In genomic region chr15:65396965-65397317, GRCh38 we compare ENCODE assay signal across 15 cellular contexts. TPM values are rescaled to one million over a fixed set of nuclear protein-coding genes. Genes with fewer than 3 reads are reported as not detected.
DNase-seq lines count a peak whose midpoint lies in the region; ATAC-seq and TF ChIP-seq lines count a peak whose summit lies in the region.
"Had no signal": no experiment of that assay in that cellular context is flagged by ENCODE, and none has a peak within 500 bp of the region (broad histone marks: within the 10 kb centered on the region; RNA-seq: fewer than 3 reads in every experiment).

No MANE protein-coding gene starts in this region.

- in situ Hi-C loops in GM13976 (cut with MboI; ENCODE audit: low sequenced_read_pairs, unreplicated experiment): no loop called here

- TF ChIP-seq CTCF in CD8-positive, alpha-beta T cell (IDR thresholded peaks at IDR 0.05): no peak
- no peak for TF ChIP-seq CTCF in glutamatergic neuron (IDR thresholded peaks at IDR 0.05; ENCODE audit: partially characterized antibody, unreplicated experiment)
- TF ChIP-seq CTCF in GM13976 (IDR thresholded peaks at IDR 0.05; ENCODE audit: borderline replicate concordance, control extremely low read depth, extremely low read depth, insufficient read depth, missing control alignments): no peak

- no peak overlapping the region for H3K9ac ChIP-seq in HUES48 (ENCODE audit: low read depth, low read length)

- H3K27ac ChIP-seq in CD8-positive, alpha-beta T cell (ENCODE audit: low read depth, low read length): no peak overlapping the region
- no peak overlapping the region for H3K27ac ChIP-seq in HUES48 (ENCODE audit: low read depth, low read length)

- peaks cover 29% of the 10 kb centered on the region for H3K27me3 ChIP-seq in CD8-positive, alpha-beta T cell (ENCODE audit: insufficient read depth, low read length)
- peaks cover 38% of the 10 kb centered on the region for H3K27me3 ChIP-seq in HUES48 (ENCODE audit: control insufficient read depth, insufficient read depth, low read length)

- peaks cover 8% of the 10 kb centered on the region for H3K4me1 Mint-ChIP-seq in CD8-positive, alpha-beta T cell (ENCODE audit: low read depth)
- peaks cover 15% of the 10 kb centered on the region for H3K4me1 Mint-ChIP-seq in glutamatergic neuron (ENCODE audit: low read depth, unreplicated experiment)
- peaks cover 2 to 19% (median 9%) of the 10 kb centered on the region in 4 donors for H3K4me1 Mint-ChIP-seq in naive thymus-derived CD8-positive, alpha-beta T cell

- H3K4me1 ChIP-seq in CD8-positive, alpha-beta T cell (ENCODE audit: insufficient read depth, low read length): peaks cover 5% of the 10 kb centered on the region
- peaks cover 10% of the 10 kb centered on the region for H3K4me1 ChIP-seq in HUES48 (ENCODE audit: control insufficient read depth, insufficient read depth, low read length)

- no peaks in the 10 kb centered on the region for H3K9me3 Mint-ChIP-seq in CD8-positive, alpha-beta T cell
- H3K9me3 Mint-ChIP-seq in glutamatergic neuron (ENCODE audit: unreplicated experiment): peaks cover 4% of the 10 kb centered on the region
- no peaks in the 10 kb centered on the region for H3K9me3 Mint-ChIP-seq in naive thymus-derived CD8-positive, alpha-beta T cell

- H3K27me3 Mint-ChIP-seq in CD8-positive, alpha-beta T cell (ENCODE audit: low read depth): peaks cover 68% of the 10 kb centered on the region
- peaks cover 13% of the 10 kb centered on the region for H3K27me3 Mint-ChIP-seq in glutamatergic neuron (ENCODE audit: unreplicated experiment)
- H3K27me3 Mint-ChIP-seq in naive thymus-derived CD8-positive, alpha-beta T cell: peaks cover 41 to 85% (median 54%) of the 10 kb centered on the region in 5 donors

- no peaks in the 10 kb centered on the region for H3K36me3 Mint-ChIP-seq in CD8-positive, alpha-beta T cell
- H3K36me3 Mint-ChIP-seq in glutamatergic neuron (ENCODE audit: unreplicated experiment): no peaks in the 10 kb centered on the region
- H3K36me3 Mint-ChIP-seq in naive thymus-derived CD8-positive, alpha-beta T cell: no peaks in the 10 kb centered on the region
- H3K36me3 Mint-ChIP-seq: CD4-positive, CD25-positive, alpha-beta regulatory T cell had no signal

- CTCF ChIA-PET in CD8-positive, alpha-beta T cell (lab: Charles Lee): no interaction called here

- no peaks in the 10 kb centered on the region for H3K36me3 ChIP-seq in CD8-positive, alpha-beta T cell (ENCODE audit: insufficient read depth, low read length)
- peaks cover 7% of the 10 kb centered on the region; the same call in 1 of the 2 replicates for H3K36me3 ChIP-seq in HUES48 (ENCODE audit: control insufficient read depth, insufficient read depth, low read length)
- H3K36me3 ChIP-seq: HAP-1 had no signal

- H3K27ac Mint-ChIP-seq in CD8-positive, alpha-beta T cell: no peak overlapping the region
- no peak overlapping the region for H3K27ac Mint-ChIP-seq in glutamatergic neuron (ENCODE audit: unreplicated experiment)
- no peak overlapping the region for H3K27ac Mint-ChIP-seq in naive thymus-derived CD8-positive, alpha-beta T cell
- H3K27ac Mint-ChIP-seq: CD4-positive, CD25-positive, alpha-beta regulatory T cell had no signal

- POLR2A ChIA-PET in CD8-positive, alpha-beta T cell (lab: Charles Lee): no interaction called here
- POLR2A ChIA-PET in naive thymus-derived CD8-positive, alpha-beta T cell (lab: Charles Lee): no interaction called here

- ATAC-seq in CD8-positive, alpha-beta T cell: no peak
- no peak for ATAC-seq in naive thymus-derived CD8-positive, alpha-beta T cell
- ATAC-seq: PC-3 had no signal

- peak overlapping the region; percentile 15 for H3K4me3 Mint-ChIP-seq in CD8-positive, alpha-beta T cell
- peak overlapping the region; percentile 49 for H3K4me3 Mint-ChIP-seq in glutamatergic neuron (ENCODE audit: unreplicated experiment)
- H3K4me3 Mint-ChIP-seq in naive thymus-derived CD8-positive, alpha-beta T cell: peak overlapping the region in 6 of 10 donors; percentile 33 to 57 (median 51)

- no peak for DNase-seq in CD8-positive, alpha-beta T cell
- DNase-seq in glutamatergic neuron: no peak
- no peak for DNase-seq in naive thymus-derived CD8-positive, alpha-beta T cell
- DNase-seq in GM13976 (ENCODE audit: low spot score): no peak
- no peak for DNase-seq in central memory CD4-positive, alpha-beta T cell
- no peak for DNase-seq in HPDE6-E6E7 (ENCODE audit: extremely low spot score)
- DNase-seq in NCI-H2029 (lab: John Stamatoyannopoulos, UW): no peak
- DNase-seq: AML-193; CD4-positive, CD25-positive, alpha-beta regulatory T cell; MV-4-11; NCI-H1436 treated with DMSO at 0.1 percent for 48 hours; NCI-H345; PC-3 had no signal

- no peaks in the 10 kb centered on the region for H3K9me3 ChIP-seq in CD8-positive, alpha-beta T cell (ENCODE audit: low read length)
- no peaks in the 10 kb centered on the region for H3K9me3 ChIP-seq in HUES48 (ENCODE audit: control insufficient read depth, insufficient read depth, low read length)
- H3K9me3 ChIP-seq: HAP-1 had no signal

- intact Hi-C loops in CD8-positive, alpha-beta T cell (cut with DNase I, micrococcal nuclease): no loop called here

- H3K4me3 ChIP-seq in CD8-positive, alpha-beta T cell (ENCODE audit: low read depth, low read length): no peak overlapping the region
- peak overlapping the region; percentile 54 for H3K4me3 ChIP-seq in HUES48 (ENCODE audit: low read depth, low read length)
- H3K4me3 ChIP-seq: HAP-1 had no signal

RNA-seq across cellular contexts. Expression of gene IGDCC3, which starts 19.1 kb away (rescaled TPM):
- not detected for total RNA-seq in CD8-positive, alpha-beta T cell
- total RNA-seq in glutamatergic neuron (ENCODE audit: unreplicated experiment): 342 TPM
- total RNA-seq in naive thymus-derived CD8-positive, alpha-beta T cell: not detected
- polyA plus RNA-seq in naive thymus-derived CD8-positive, alpha-beta T cell: not detected
- total RNA-seq: CD4-positive, CD25-positive, alpha-beta regulatory T cell; PC-3 had no signal
- polyA plus RNA-seq: CD4-positive, CD25-positive, alpha-beta regulatory T cell had no signal

RNA-seq across cellular contexts. Expression of gene IGDCC4, which starts 25.8 kb away (rescaled TPM):
- total RNA-seq in CD8-positive, alpha-beta T cell: under 1 TPM in 1 of 2 experiments, not detected in 1; 0.08 TPM
- 53.9 TPM for total RNA-seq in glutamatergic neuron (ENCODE audit: unreplicated experiment)
- total RNA-seq in naive thymus-derived CD8-positive, alpha-beta T cell: under 1 TPM; 0.08 to 0.14 TPM
- polyA plus RNA-seq in naive thymus-derived CD8-positive, alpha-beta T cell: under 1 TPM in 1 of 3 donors, not detected in 2; 0.12 TPM

Comparison
In these comparisons a context has a peak if more than half of its experiments do, and no peak if none do; other contexts are left out.
1. RNA of gene IGDCC3, which starts 19.1 kb away (total RNA-seq): 342 TPM in glutamatergic neuron (single experiment); not detected in CD8-positive, alpha-beta T cell and not detected in naive thymus-derived CD8-positive, alpha-beta T cell; every median in the first group is over 100 times any median in the second.
2. RNA of gene IGDCC4, which starts 25.8 kb away (total RNA-seq): 53.9 TPM in glutamatergic neuron (single experiment); 0.08 to 0.14 TPM in naive thymus-derived CD8-positive, alpha-beta T cell and 0.08 TPM in CD8-positive, alpha-beta T cell; every median in the first group is over 10 times any median in the second.
3. Peak in every context shown above with its lines, with median percentiles within 50 percentile points of each other: H3K4me3 Mint-ChIP-seq.